Comparison of ENCODE assay signal across 8 cellular contexts in genomic region chr3:107240183-107241091, GRCh38.
DNase-seq lines count a peak whose midpoint lies in the region; ATAC-seq and TF ChIP-seq lines count a peak whose summit lies in the region.

No MANE protein-coding gene starts in this region.

- intact Hi-C loops in heart right ventricle (cut with DNase I), result loop anchor here in 5 of 10 donors (5.0 to 10.0 kb wide), 4 partner anchors 184 to 304 kb away; partner anchors contain the start of gene BBX (in 1 of the 5)
- intact Hi-C loops in posterior cingulate gyrus (cut with DNase I), result loop anchor here (1.0 to 5.0 kb wide), 2 partner anchors 190 to 302 kb away; no protein-coding TSS in a partner anchor

- peaks cover 21% of the 10 kb centered on the region for H3K27me3 ChIP-seq in GM23338 (ENCODE audit: insufficient read depth)
- no peaks in the 10 kb centered on the region for H3K27me3 ChIP-seq in SU-DHL-6 (ENCODE audit: low read length)
- no peaks in the 10 kb centered on the region for H3K27me3 ChIP-seq in heart right ventricle

- H4K20me1 ChIP-seq in GM23338 (replicated peaks; ENCODE audit: insufficient read depth) (no peaks in the 10 kb centered on the region), SU-DHL-6 (ENCODE audit: low read depth, low read length) (0 out of 2 replicates have a peak, but pooled peaks cover 3% of the 10 kb centered on the region)

- H3K4me3 Mint-ChIP-seq in GM23338 (peak overlapping the region; percentile 91), type B pancreatic cell (peak overlapping the region; percentile 98)

- H3K4me2 ChIP-seq in GM23338 (peak overlapping the region; percentile 94), SU-DHL-6 (ENCODE audit: low read depth, low read length, poor library complexity, severe bottlenecking) (peak overlapping the region; percentile 97)

- H3K36me3 ChIP-seq in GM23338 (ENCODE audit: insufficient read depth) (no peaks in the 10 kb centered on the region), KOPT-K1 (ENCODE audit: insufficient read depth, low read length) (no peaks in the 10 kb centered on the region; the same call in 1 of the 2 replicates), SU-DHL-6 (ENCODE audit: low read length) (no peaks in the 10 kb centered on the region), heart right ventricle (peaks cover 0 to 7% (median 0%) of the 10 kb centered on the region in 9 donors)

- peak overlapping the region; percentile 90 for H3K9ac ChIP-seq in SU-DHL-6 (ENCODE audit: low read length)

- H3K36me3 Mint-ChIP-seq in GM23338 (ENCODE audit: low read depth) (no peaks in the 10 kb centered on the region), type B pancreatic cell (peaks cover 9% of the 10 kb centered on the region)

- H3K4me3 ChIP-seq in GM23338, result peak overlapping the region; percentile 80
- peak overlapping the region; percentile 89 for H3K4me3 ChIP-seq in SU-DHL-6 (ENCODE audit: insufficient read depth, low read length, poor library complexity, severe bottlenecking)
- H3K4me3 ChIP-seq in heart right ventricle, result peak overlapping the region; percentile 72 to 95 (median 85)

- no peak overlapping the region for H3K27ac Mint-ChIP-seq in GM23338
- H3K27ac Mint-ChIP-seq in type B pancreatic cell, result peak overlapping the region; percentile 81

- H3K27ac ChIP-seq in GM23338 (ENCODE audit: low read depth) (no peak overlapping the region), KOPT-K1 (ENCODE audit: low read depth, low read length, poor library complexity, severe bottlenecking) (peak overlapping the region; percentile 39), SU-DHL-6 (ENCODE audit: low read depth, low read length) (peak overlapping the region; percentile 28; the same call in 1 of the 2 replicates), heart right ventricle (peak overlapping the region; percentile 59 to 90 (median 82))

- no peaks in the 10 kb centered on the region for H3K79me2 ChIP-seq in GM23338 (replicated peaks; ENCODE audit: insufficient read depth)
- peaks cover 22% of the 10 kb centered on the region for H3K79me2 ChIP-seq in SU-DHL-6 (ENCODE audit: insufficient read depth, low read length)

- H3K4me1 ChIP-seq in GM23338 (ENCODE audit: insufficient read depth), result no peaks in the 10 kb centered on the region; the same call in 1 of the 2 replicates
- peaks cover 0 to 47% (median 19%) of the 10 kb centered on the region in 9 donors for H3K4me1 ChIP-seq in heart right ventricle

- TF ChIP-seq CTCF in GM23338 (conservative IDR thresholded peaks at IDR 0.05; ENCODE audit: low read depth in 2 of 2) (no peak), SU-DHL-6 (IDR thresholded peaks at IDR 0.05; ENCODE audit: insufficient read depth, low read length, poor library complexity, severe bottlenecking) (no peak), heart right ventricle (IDR thresholded peaks at IDR 0.05) (no peak), type B pancreatic cell (conservative IDR thresholded peaks at IDR 0.05) (no peak)

- peak; percentile 95 for ATAC-seq in GM23338
- ATAC-seq in heart right ventricle, result peak; percentile 94 to 98 (median 96)

- DNase-seq in GDM1 (lab: John Stamatoyannopoulos, UW) (peak; percentile 77), GM23338 (ENCODE audit: low spot score) (peak; percentile 71), heart right ventricle (peak; percentile 70 to 84), posterior cingulate gyrus (peak; percentile 73 to 97 (median 80)), type B pancreatic cell (ENCODE audit: extremely low spot score, unreplicated experiment) (peak; percentile 83)
- DNase-seq in activated naive CD8-positive, alpha-beta T cell treated with anti-CD3 and anti-CD28 coated beads, Interleukin-2, amount 50 U/mL, for 16 hours (ENCODE audit: low read depth, low spot score), result peak; percentile 40

- peaks cover 7% of the 10 kb centered on the region for H3K27me3 Mint-ChIP-seq in GM23338 (ENCODE audit: insufficient read depth, low read depth, poor library complexity)
- no peaks in the 10 kb centered on the region for H3K27me3 Mint-ChIP-seq in type B pancreatic cell

- no peaks in the 10 kb centered on the region for H3F3A ChIP-seq in GM23338 (replicated peaks; ENCODE audit: low read depth)
- peaks cover 12% of the 10 kb centered on the region for H3F3A ChIP-seq in SU-DHL-6 (ENCODE audit: insufficient read depth)

- no peaks in the 10 kb centered on the region for H3K9me2 ChIP-seq in GM23338 (ENCODE audit: insufficient read depth)
- no peaks in the 10 kb centered on the region for H3K9me2 ChIP-seq in SU-DHL-6 (replicated peaks; ENCODE audit: insufficient read depth, low read length)

- H3K4me1 Mint-ChIP-seq in GM23338, result peaks cover 8% of the 10 kb centered on the region
- peaks cover 20% of the 10 kb centered on the region for H3K4me1 Mint-ChIP-seq in type B pancreatic cell (ENCODE audit: unreplicated experiment)

- H3K9me3 ChIP-seq in KOPT-K1 (ENCODE audit: insufficient read depth, low read length, poor library complexity, severe bottlenecking), result no peaks in the 10 kb centered on the region
- H3K9me3 ChIP-seq in SU-DHL-6 (ENCODE audit: insufficient read depth, low read length), result no peaks in the 10 kb centered on the region
- no peaks in the 10 kb centered on the region for H3K9me3 ChIP-seq in heart right ventricle

- peak overlapping the region; percentile 98 for H2AFZ ChIP-seq in GM23338
- peak overlapping the region; percentile 99 for H2AFZ ChIP-seq in SU-DHL-6 (ENCODE audit: low read depth, low read length, severe bottlenecking)

- 1% methylated on average over 58 to 59 of the region's 59 CpGs for WGBS in heart right ventricle, 2 donors

- H3K9me3 Mint-ChIP-seq in GM23338 (no peaks in the 10 kb centered on the region), type B pancreatic cell (no peaks in the 10 kb centered on the region)

TF ChIP-seq in GM23338, 12 proteins besides CTCF, POLR2A, EP300 and RAD21:
- TF ChIP-seq POLR2AphosphoS5 (IDR thresholded peaks at IDR 0.05; ENCODE audit: low read depth) (peak; percentile 55; the same call in 1 of the 2 replicates), REST (IDR thresholded peaks at IDR 0.05; ENCODE audit: unreplicated experiment) (no peak)
